Comparison of ENCODE assay signal across 1 cellular context in the genomic region with DNA sequence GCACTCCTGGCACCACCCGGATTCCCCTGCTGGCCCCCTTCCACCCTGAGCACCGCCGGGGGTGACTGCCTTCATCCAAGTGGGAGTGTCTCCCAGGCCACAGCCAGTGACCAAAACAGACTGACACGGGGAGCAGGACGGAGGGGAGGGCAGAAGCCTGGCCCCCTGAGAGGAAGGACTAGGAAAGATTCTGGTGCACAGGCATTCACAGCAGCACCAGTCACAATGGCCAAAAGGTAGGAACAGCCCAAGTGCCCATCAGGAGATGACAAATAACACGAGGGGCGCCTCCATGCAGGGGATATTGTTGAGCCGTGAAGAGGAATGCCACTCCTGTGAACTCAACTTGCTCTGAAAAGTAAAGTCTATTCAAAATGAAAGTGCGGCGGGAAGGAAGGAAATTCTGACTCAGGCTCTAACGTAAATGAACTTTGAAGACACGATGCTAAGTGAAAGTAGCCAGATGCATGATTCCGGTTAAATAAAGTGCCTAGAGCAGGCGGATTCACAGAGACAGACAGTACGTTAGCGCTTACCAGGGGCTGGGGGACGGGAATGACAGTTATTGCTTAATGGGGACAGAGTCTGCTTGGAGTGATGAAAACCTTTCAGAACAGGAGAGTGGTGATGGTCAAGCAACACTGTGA.
TF ChIP-seq lines count a peak whose summit lies in the region.

No MANE protein-coding gene starts in this region.

TF ChIP-seq in IMR-90, 13 proteins besides CTCF, POLR2A, EP300 and RAD21 (continued from another document):
- TF ChIP-seq, protein P1, sequence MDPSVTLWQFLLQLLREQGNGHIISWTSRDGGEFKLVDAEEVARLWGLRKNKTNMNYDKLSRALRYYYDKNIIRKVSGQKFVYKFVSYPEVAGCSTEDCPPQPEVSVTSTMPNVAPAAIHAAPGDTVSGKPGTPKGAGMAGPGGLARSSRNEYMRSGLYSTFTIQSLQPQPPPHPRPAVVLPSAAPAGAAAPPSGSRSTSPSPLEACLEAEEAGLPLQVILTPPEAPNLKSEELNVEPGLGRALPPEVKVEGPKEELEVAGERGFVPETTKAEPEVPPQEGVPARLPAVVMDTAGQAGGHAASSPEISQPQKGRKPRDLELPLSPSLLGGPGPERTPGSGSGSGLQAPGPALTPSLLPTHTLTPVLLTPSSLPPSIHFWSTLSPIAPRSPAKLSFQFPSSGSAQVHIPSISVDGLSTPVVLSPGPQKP (IDR thresholded peaks at IDR 0.05; ENCODE audit: borderline replicate concordance, low read depth, low read length), result no peak
- no peak for TF ChIP-seq CHD1 (IDR thresholded peaks at IDR 0.05; ENCODE audit: low read depth, low read length)
- no peak for TF ChIP-seq MAZ (IDR thresholded peaks at IDR 0.05; ENCODE audit: borderline replicate concordance, low read depth, low read length)
- 0 out of 2 replicates have a peak, but pooled peaks have one; percentile 6 for TF ChIP-seq BHLHE40 (IDR thresholded peaks at IDR 0.05; ENCODE audit: low read depth, low read length)
- TF ChIP-seq SMC3 (IDR thresholded peaks at IDR 0.05; ENCODE audit: low read depth, low read length), result no peak
- TF ChIP-seq RFX5 (IDR thresholded peaks at IDR 0.05; ENCODE audit: low read depth, low read length), result no peak
- TF ChIP-seq RCOR1 (IDR thresholded peaks at IDR 0.05; ENCODE audit: insufficient replicate concordance, low read length), result no peak
- peak; percentile 69 for TF ChIP-seq CEBPB (IDR thresholded peaks at IDR 0.05; ENCODE audit: low read depth, low read length)
